ENCODE assay signal across 15 cellular contexts in genomic region chr10:71038921-71039320, GRCh38.
DNase-seq lines count a peak whose midpoint lies in the region; ATAC-seq and TF ChIP-seq lines count a peak whose summit lies in the region.
"Had no signal": no experiment of that assay in that cellular context is flagged by ENCODE, and none has a peak within 500 bp of the region (broad histone marks: within the 10 kb centered on the region; RNA-seq: fewer than 3 reads in every experiment).

No MANE protein-coding gene starts in this region.

- H3K9me3 Mint-ChIP-seq in nephron: no peaks in the 10 kb centered on the region
- H3K9me3 Mint-ChIP-seq: GM23338, H9 had no signal

- H3K27ac ChIP-seq in caudate nucleus (ENCODE audit: low read depth, low read length): no peak overlapping the region

- ATAC-seq in Right ventricle myocardium superior (ENCODE audit: poor library complexity) (no peak), GM18519 (IDR thresholded peaks at IDR 0.05; ENCODE audit: low FRiP score, unreplicated experiment) (no peak), HG03280 (IDR thresholded peaks at IDR 0.05; ENCODE audit: unreplicated experiment) (no peak)
- ATAC-seq: GM12878, GM23338, HCT116 had no signal

- H3K4me1 Mint-ChIP-seq in nephron: peaks cover 30% of the 10 kb centered on the region
- H3K4me1 Mint-ChIP-seq: CD4-positive, alpha-beta memory T cell; GM23338 had no signal

- peaks cover 10% of the 10 kb centered on the region for H3K27me3 Mint-ChIP-seq in nephron (ENCODE audit: low read depth)

- no peak for TF ChIP-seq CTCF in nephron (IDR thresholded peaks at IDR 0.05; ENCODE audit: unreplicated experiment in 3 of 3)

- DNase-seq in cardiac septum (ENCODE audit: low spot score) (peak; percentile 53), Right ventricle myocardium superior (no peak), posterior vena cava (ENCODE audit: low spot score) (peak; percentile 51), caudate nucleus (lab: John Stamatoyannopoulos, UW) (no peak)
- DNase-seq: CD4-positive, alpha-beta memory T cell; DMS79; EL; GDM1; H9 had no signal

- no peak overlapping the region for H3K4me3 Mint-ChIP-seq in nephron
- H3K4me3 Mint-ChIP-seq: GM23338, H9 had no signal

- H3K36me3 Mint-ChIP-seq in nephron (ENCODE audit: low read depth): no peaks in the 10 kb centered on the region
- H3K36me3 Mint-ChIP-seq: CD4-positive, alpha-beta memory T cell had no signal

- intact Hi-C loops in cardiac septum (cut with DNase I) (no loop called here), Right ventricle myocardium superior (cut with DNase I) (no loop called here), posterior vena cava (cut with DNase I) (no loop called here)

- peak overlapping the region; percentile 1 to 43 (median 5) for H3K27ac Mint-ChIP-seq in nephron
- H3K27ac Mint-ChIP-seq: CD4-positive, alpha-beta memory T cell; GM23338 had no signal

Comparison
In these comparisons a context has a peak if more than half of its experiments do, and no peak if none do; other contexts are left out.
1. DNase-seq: peak in cardiac septum (single experiment) and posterior vena cava (single experiment); none in Right ventricle myocardium superior (single experiment) and caudate nucleus (0 of 61).